Comparison of ENCODE assay signal across 9 cellular contexts in genomic region chr7:28296571-28297483, GRCh38.
A peak's percentile ranks its signal among the peaks of the same experiment; 100 is the strongest.
DNase-seq lines count a peak whose midpoint lies in the region; ATAC-seq, FAIRE-seq and TF ChIP-seq lines count a peak whose summit lies in the region.
"Had no signal": no experiment of that assay in that cellular context is flagged by ENCODE, and none has a peak within 500 bp of the region (broad histone marks: within the 10 kb centered on the region; RNA-seq: fewer than 3 reads in every experiment).

No MANE protein-coding gene starts in this region.

- CTCF ChIA-PET in WTC11 (lab: Charles Lee), result interaction anchor here (0.6 to 2.2 kb wide), 25 partner anchors 9 to 1375 kb away, joined by 3 to 13 read pairs (median 4); no protein-coding TSS in a partner anchor
- CTCF ChIA-PET in endothelial cell of umbilical vein (lab: Charles Lee), result interaction anchor here (0.7 to 1.7 kb wide), 20 partner anchors 9 to 1101 kb away, joined by 3 to 11 read pairs (median 3); no protein-coding TSS in a partner anchor

- intact Hi-C loops in endothelial cell of umbilical vein (cut with micrococcal nuclease) (loop anchor here (5.0 kb wide), 1 partner anchor 625 kb away; no protein-coding TSS in a partner anchor), tibial artery (cut with DNase I; ENCODE audit: low total_unique reads) (loop anchor here (10.0 kb wide), 1 partner anchor 558 kb away; no protein-coding TSS in a partner anchor)

- H3K27ac Mint-ChIP-seq in WTC11, result 0 out of 2 replicates have a peak overlapping the region, but pooled peaks have one; percentile 30

- dilution Hi-C loops in endothelial cell of umbilical vein (cut with MboI; ENCODE audit: extremely low pct_ligation_motif_present, low sequenced_read_pairs), result no loop called here

- H3K27me3 ChIP-seq in endothelial cell of umbilical vein (ENCODE audit: control insufficient read depth in 2 of 2, insufficient read depth in 2 of 2, low read length in 2 of 2) (peaks cover 1 to 3% of the 10 kb centered on the region in 2 experiments), tibial artery (no peaks in the 10 kb centered on the region)
- H3K27me3 ChIP-seq: Peyer's patch had no signal

- no peaks in the 10 kb centered on the region for H4K20me1 ChIP-seq in endothelial cell of umbilical vein (replicated peaks; ENCODE audit: control insufficient read depth, extremely low read depth, insufficient read depth, low read length)

- H3K27ac ChIP-seq in endothelial cell of umbilical vein (ENCODE audit: insufficient read depth, low read depth, low read length) (no peak overlapping the region), tibial artery (no peak overlapping the region)
- H3K27ac ChIP-seq: Peyer's patch had no signal

- POLR2A ChIA-PET in WTC11 (lab: Charles Lee) (interaction anchor here (0.6 to 0.7 kb wide), 2 partner anchors 9 to 318 kb away, joined by 3 read pairs; no protein-coding TSS in a partner anchor), endothelial cell of umbilical vein (lab: Charles Lee) (no interaction called here)

- H3K36me3 ChIP-seq in endothelial cell of umbilical vein (ENCODE audit: control insufficient read depth in 2 of 2, extremely low read depth in 1 of 2, insufficient read depth in 2 of 2, low read length in 2 of 2) (no peaks in the 10 kb centered on the region), tibial artery (no peaks in the 10 kb centered on the region)
- H3K36me3 ChIP-seq: Peyer's patch had no signal

- H3K4me3 Mint-ChIP-seq in WTC11, result no peak overlapping the region

- peaks cover 3% of the 10 kb centered on the region; the same call in 1 of the 2 replicates for H3K36me3 Mint-ChIP-seq in WTC11

- no peaks in the 10 kb centered on the region for H3K27me3 Mint-ChIP-seq in WTC11 (ENCODE audit: low read depth)

- DNase-seq in DMS153 treated with DMSO at 0.1 percent for 48 hours (lab: John Stamatoyannopoulos, UW; ENCODE audit: unreplicated experiment) (peak; percentile 45), LHCN-M2 (ENCODE audit: low read depth) (peak; percentile 69), WTC11 (ENCODE audit: low spot score) (peak; percentile 71), endothelial cell of umbilical vein (ENCODE audit: low read depth, low spot score) (peak; percentile 27), retinal pigment epithelial cell (ENCODE audit: low read depth) (no peak), tibial artery (no peak), ecto neural progenitor cell (ENCODE audit: low spot score) (no peak)

- no peak overlapping the region for H3K4me2 ChIP-seq in endothelial cell of umbilical vein (ENCODE audit: insufficient read depth, low read length)

- H3K9me3 ChIP-seq in endothelial cell of umbilical vein (replicated peaks; ENCODE audit: control insufficient read depth, insufficient read depth, low read length), result no peaks in the 10 kb centered on the region
- no peaks in the 10 kb centered on the region for H3K9me3 ChIP-seq in tibial artery
- H3K9me3 ChIP-seq: Peyer's patch had no signal

- no peak overlapping the region for H3K9ac ChIP-seq in endothelial cell of umbilical vein (replicated peaks; ENCODE audit: extremely low read depth, insufficient read depth, low read length)

- peak; percentile 55 for ATAC-seq in WTC11
- no peak for ATAC-seq in HG03521 (IDR thresholded peaks at IDR 0.05; ENCODE audit: unreplicated experiment)

- H3K4me1 Mint-ChIP-seq in WTC11, result peaks cover 61% of the 10 kb centered on the region

- H3K9me1 ChIP-seq in endothelial cell of umbilical vein (replicated peaks; ENCODE audit: control insufficient read depth, extremely low read depth, insufficient read depth, low read length), result no peaks in the 10 kb centered on the region

- TF ChIP-seq CTCF in WTC11 (IDR thresholded peaks at IDR 0.05) (peak; percentile 25; the same call in 1 of the 2 replicates), endothelial cell of umbilical vein (IDR thresholded peaks at IDR 0.05; ENCODE audit: extremely low read depth in 1 of 2, insufficient read depth in 1 of 2, low read depth in 1 of 2, low read length in 2 of 2) (peak; percentile 51 to 67), retinal pigment epithelial cell (conservative IDR thresholded peaks at IDR 0.05; ENCODE audit: low read depth, low read length) (peak; percentile 84), tibial artery (IDR thresholded peaks at IDR 0.05) (peak in 1 of 2 experiments; percentile 10)

- H3K4me1 ChIP-seq in endothelial cell of umbilical vein (ENCODE audit: control insufficient read depth, extremely low read depth, insufficient read depth, low read length) (no peaks in the 10 kb centered on the region), tibial artery (no peaks in the 10 kb centered on the region)
- H3K4me1 ChIP-seq: Peyer's patch had no signal

- BruUV-seq in endothelial cell of umbilical vein (replicated peaks; lab: Mats Ljungman, UMichigan), result no TSS peak

- H3K9me3 Mint-ChIP-seq in WTC11, result peaks cover 3% of the 10 kb centered on the region

- H3K4me3 ChIP-seq in endothelial cell of umbilical vein (replicated peaks in 1 of 3; ENCODE audit: insufficient read depth in 1 of 3, low read depth in 1 of 3, low read length in 3 of 3), result no peak overlapping the region
- H3K4me3 ChIP-seq in retinal pigment epithelial cell (ENCODE audit: low read length), result no peak overlapping the region
- H3K4me3 ChIP-seq in tibial artery, result no peak overlapping the region
- H3K4me3 ChIP-seq: Peyer's patch had no signal

- H3K79me2 ChIP-seq in endothelial cell of umbilical vein (ENCODE audit: control insufficient read depth, insufficient read depth, low read length), result no peaks in the 10 kb centered on the region

- no peak overlapping the region for H2AFZ ChIP-seq in endothelial cell of umbilical vein (ENCODE audit: low read depth, low read length)

- peak; percentile 85 for FAIRE-seq in endothelial cell of umbilical vein (lab: Jason Lieb, UNC)

- no peak for TF ChIP-seq POLR2A in endothelial cell of umbilical vein (IDR thresholded peaks at IDR 0.05; ENCODE audit: low read depth, low read length)

TF ChIP-seq in WTC11, 78 proteins besides CTCF, POLR2A, EP300 and RAD21:
- TF ChIP-seq NFE2L1 (CRISPR knock-in tag; IDR thresholded peaks at IDR 0.05) (no peak), ZNF138 (CRISPR knock-in tag; conservative IDR thresholded peaks at IDR 0.05) (no peak), HMGXB4 (CRISPR knock-in tag; IDR thresholded peaks at IDR 0.05) (no peak), ZNF232 (CRISPR knock-in tag; IDR thresholded peaks at IDR 0.05) (no peak)

TF ChIP-seq in endothelial cell of umbilical vein, 7 proteins besides CTCF, POLR2A, EP300 and RAD21:
- TF ChIP-seq EZH2 (IDR thresholded peaks at IDR 0.05; ENCODE audit: borderline replicate concordance, low read depth, low read length, severe bottlenecking) (no peak), MYC (IDR thresholded peaks at IDR 0.05; ENCODE audit: low read depth, low read length) (no peak), MAX (IDR thresholded peaks at IDR 0.05; ENCODE audit: insufficient read depth, insufficient read length) (no peak), POLR2AphosphoS5 (IDR thresholded peaks at IDR 0.05; ENCODE audit: insufficient read depth, low read depth, low read length) (no peak), JUN (IDR thresholded peaks at IDR 0.05; ENCODE audit: borderline replicate concordance, insufficient read depth, insufficient read length, low read depth) (no peak), FOS (IDR thresholded peaks at IDR 0.05; ENCODE audit: borderline replicate concordance, insufficient read depth, low read length) (no peak), GATA2 (IDR thresholded peaks at IDR 0.05; ENCODE audit: insufficient read depth, insufficient read length, low read depth, low read length) (no peak)

Comparison
In these comparisons a context has a peak if more than half of its experiments do, and no peak if none do; other contexts are left out.
1. DNase-seq: peak in DMS153 treated with DMSO at 0.1 percent for 48 hours (single experiment), LHCN-M2 (single experiment), WTC11 (single experiment) and endothelial cell of umbilical vein (single experiment); none in retinal pigment epithelial cell (single experiment), tibial artery (0 of 2) and ecto neural progenitor cell (single experiment).